In genomic region chr2:109382946-109383345, GRCh38 we compare ENCODE assay signal across 8 cellular contexts.
A peak's percentile ranks its signal among the peaks of the same experiment; 100 is the strongest.
DNase-seq lines count a peak whose midpoint lies in the region; ATAC-seq and TF ChIP-seq lines count a peak whose summit lies in the region.

No MANE protein-coding gene starts in this region.

- H3K4me1 ChIP-seq in breast epithelium (peaks cover 0 to 3% of the 10 kb centered on the region in 2 donors), right lobe of liver (no peaks in the 10 kb centered on the region)

- peak; percentile 48 to 60 (median 54) for ATAC-seq in right lobe of liver
- no peak for ATAC-seq in GM21423 (IDR thresholded peaks at IDR 0.05; ENCODE audit: unreplicated experiment)

- no peak for TF ChIP-seq EP300 in Ishikawa (IDR thresholded peaks at IDR 0.05; ENCODE audit: borderline replicate concordance)

- CTCF ChIA-PET in AG04450 (lab: Charles Lee) = no interaction called here

- POLR2A ChIA-PET in AG04450 (lab: Yijun Ruan, JAX) = interaction anchor here (0.6 kb wide), 1 partner anchor 31 kb away, joined by 3 read pairs; no protein-coding TSS in a partner anchor

- no peak for TF ChIP-seq POLR2A in breast epithelium (IDR thresholded peaks at IDR 0.05)
- TF ChIP-seq POLR2A in right lobe of liver (IDR thresholded peaks at IDR 0.05) = no peak

- H3K9me3 ChIP-seq in AG04450 (ENCODE audit: control insufficient read depth, insufficient read depth, low read length) (no peaks in the 10 kb centered on the region), breast epithelium (no peaks in the 10 kb centered on the region), right lobe of liver (no peaks in the 10 kb centered on the region)

- DNase-seq in AG04450 (ENCODE audit: low read depth, low spot score) (no peak), breast epithelium (ENCODE audit: low spot score in 2 of 2) (peak; percentile 24 to 51), right lobe of liver (peak in 1 of 3 donors; percentile 60), NCI-H526 treated with DMSO at 0.1 percent for 48 hours (lab: John Stamatoyannopoulos, UW) (no peak)
- DNase-seq in activated CD4-positive, CD25-positive, alpha-beta regulatory T cell (lab: John Stamatoyannopoulos, UW) = no peak
- DNase-seq in activated naive CD4-positive, alpha-beta T cell (lab: John Stamatoyannopoulos, UW) = no peak

- intact Hi-C loops in breast epithelium (cut with DNase I; ENCODE audit: low total_unique reads) (no loop called here), right lobe of liver (cut with DNase I) (no loop called here)

- H3K27me3 ChIP-seq in AG04450 (ENCODE audit: control insufficient read depth, insufficient read depth, low read length) = no peaks in the 10 kb centered on the region
- H3K27me3 ChIP-seq in breast epithelium = no peaks in the 10 kb centered on the region
- no peaks in the 10 kb centered on the region for H3K27me3 ChIP-seq in right lobe of liver

- no peak overlapping the region for H3K4me3 ChIP-seq in AG04450 (ENCODE audit: low read depth, low read length)
- H3K4me3 ChIP-seq in breast epithelium = no peak overlapping the region
- no peak overlapping the region for H3K4me3 ChIP-seq in right lobe of liver

- no peak for TF ChIP-seq CTCF in AG04450 (IDR thresholded peaks at IDR 0.05; ENCODE audit: low read depth, low read length)
- TF ChIP-seq CTCF in breast epithelium (IDR thresholded peaks at IDR 0.05) = no peak
- no peak for TF ChIP-seq CTCF in right lobe of liver (IDR thresholded peaks at IDR 0.05)

- 36% methylated on average over 3 of the region's 4 CpGs for WGBS in right lobe of liver (ENCODE audit: insufficient coverage, low coverage, low lambda C conversion rate, missing lambda C conversion rate)

- no peak for TF ChIP-seq RAD21 in Ishikawa (IDR thresholded peaks at IDR 0.05; ENCODE audit: low read depth)

- no peaks in the 10 kb centered on the region for H3K36me3 ChIP-seq in breast epithelium
- H3K36me3 ChIP-seq in right lobe of liver = no peaks in the 10 kb centered on the region

- H3K27ac ChIP-seq in AG04450 (ENCODE audit: low read depth, low read length) = peak overlapping the region; percentile 39
- H3K27ac ChIP-seq in breast epithelium = no peak overlapping the region
- H3K27ac ChIP-seq in right lobe of liver = no peak overlapping the region

TF ChIP-seq in Ishikawa, 13 proteins besides CTCF, POLR2A, EP300 and RAD21:
- TF ChIP-seq TCF12 (IDR thresholded peaks at IDR 0.05; ENCODE audit: low read depth) = no peak
- TF ChIP-seq NFIC (IDR thresholded peaks at IDR 0.05) = peak; percentile 40
- no peak for TF ChIP-seq TEAD4 (IDR thresholded peaks at IDR 0.05)

Comparison
In these comparisons a context has a peak if more than half of its experiments do, and no peak if none do; other contexts are left out.
1. DNase-seq: peak in breast epithelium (2 of 2); none in AG04450 (single experiment), activated CD4-positive, CD25-positive, alpha-beta regulatory T cell (0 of 4), NCI-H526 treated with DMSO at 0.1 percent for 48 hours (single experiment) and activated naive CD4-positive, alpha-beta T cell (0 of 4).